Comparison of ENCODE assay signal across 1 cellular context in the genomic region with DNA sequence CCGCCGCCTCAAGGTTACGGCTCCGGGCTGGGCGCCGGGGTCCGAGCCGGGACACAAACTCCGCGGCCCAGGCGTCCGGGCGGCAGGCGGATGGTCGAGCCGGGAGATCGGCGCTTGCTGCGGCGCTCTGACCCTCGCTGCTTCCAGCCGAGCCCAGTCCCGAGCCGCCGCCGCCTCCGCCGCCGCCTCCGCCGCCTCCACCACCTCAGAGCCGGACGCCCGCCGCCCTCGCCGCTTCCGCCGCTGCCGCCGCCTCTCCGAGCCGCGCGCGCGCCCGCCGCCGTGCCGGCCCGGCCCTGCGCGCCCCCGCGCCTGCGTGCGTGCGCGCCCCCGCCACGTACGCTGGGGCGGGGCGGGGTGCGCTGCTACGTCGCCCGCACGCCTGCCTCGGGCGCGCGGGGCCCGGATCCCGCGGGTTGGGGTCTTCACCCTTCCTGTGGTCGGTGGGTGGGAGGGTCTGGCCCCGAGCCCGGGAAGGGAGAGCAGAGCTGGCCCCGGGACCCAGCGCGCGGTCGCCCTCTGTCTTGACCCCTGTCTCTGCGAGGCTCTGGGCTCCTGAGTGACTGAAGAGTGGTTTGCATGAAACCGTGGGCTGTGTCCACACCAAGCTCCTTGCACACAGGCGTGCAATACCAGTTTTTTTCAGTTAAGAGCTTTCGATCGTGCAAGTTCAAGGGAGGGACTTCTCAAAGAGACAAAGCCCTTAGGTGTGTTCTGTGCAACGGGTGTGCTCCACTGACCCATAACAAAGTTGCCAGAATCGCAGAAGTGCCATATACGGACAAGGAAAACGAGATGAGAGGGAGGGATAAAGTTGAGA.
TF ChIP-seq lines count a peak whose summit lies in the region.

A gene (minus strand): TSS at position 256 of the 820 bp plus-strand sequence. CDS start 328 bp downstream, outside the sequence.

TF ChIP-seq in GM12878, 131 proteins besides CTCF, POLR2A, EP300 and RAD21 (continued from another document):
- TF ChIP-seq, protein P1, sequence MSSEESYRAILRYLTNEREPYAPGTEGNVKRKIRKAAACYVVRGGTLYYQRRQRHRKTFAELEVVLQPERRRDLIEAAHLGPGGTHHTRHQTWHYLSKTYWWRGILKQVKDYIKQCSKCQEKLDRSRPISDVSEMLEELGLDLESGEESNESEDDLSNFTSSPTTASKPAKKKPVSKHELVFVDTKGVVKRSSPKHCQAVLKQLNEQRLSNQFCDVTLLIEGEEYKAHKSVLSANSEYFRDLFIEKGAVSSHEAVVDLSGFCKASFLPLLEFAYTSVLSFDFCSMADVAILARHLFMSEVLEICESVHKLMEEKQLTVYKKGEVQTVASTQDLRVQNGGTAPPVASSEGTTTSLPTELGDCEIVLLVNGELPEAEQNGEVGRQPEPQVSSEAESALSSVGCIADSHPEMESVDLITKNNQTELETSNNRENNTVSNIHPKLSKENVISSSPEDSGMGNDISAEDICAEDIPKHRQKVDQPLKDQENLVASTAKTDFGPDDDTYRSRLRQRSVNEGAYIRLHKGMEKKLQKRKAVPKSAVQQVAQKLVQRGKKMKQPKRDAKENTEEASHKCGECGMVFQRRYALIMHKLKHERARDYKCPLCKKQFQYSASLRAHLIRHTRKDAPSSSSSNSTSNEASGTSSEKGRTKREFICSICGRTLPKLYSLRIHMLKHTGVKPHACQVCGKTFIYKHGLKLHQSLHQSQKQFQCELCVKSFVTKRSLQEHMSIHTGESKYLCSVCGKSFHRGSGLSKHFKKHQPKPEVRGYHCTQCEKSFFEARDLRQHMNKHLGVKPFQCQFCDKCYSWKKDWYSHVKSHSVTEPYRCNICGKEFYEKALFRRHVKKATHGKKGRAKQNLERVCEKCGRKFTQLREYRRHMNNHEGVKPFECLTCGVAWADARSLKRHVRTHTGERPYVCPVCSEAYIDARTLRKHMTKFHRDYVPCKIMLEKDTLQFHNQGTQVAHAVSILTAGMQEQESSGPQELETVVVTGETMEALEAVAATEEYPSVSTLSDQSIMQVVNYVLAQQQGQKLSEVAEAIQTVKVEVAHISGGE (CRISPR knock-in tag; IDR thresholded peaks at IDR 0.05) = no peak
- TF ChIP-seq GATAD2B (conservative IDR thresholded peaks at IDR 0.05; ENCODE audit: low read depth) (peak; percentile 60; the same call in 1 of the 2 replicates), TCF3 (IDR thresholded peaks at IDR 0.05; ENCODE audit: borderline replicate concordance, insufficient read depth, low read depth, low read length) (no peak), RAD51 (IDR thresholded peaks at IDR 0.05) (no peak), ZNF622 (IDR thresholded peaks at IDR 0.05) (no peak), TAF1 (IDR thresholded peaks at IDR 0.05; ENCODE audit: borderline replicate concordance, low read depth, low read length) (peak; percentile 49; the same call in 1 of the 2 replicates), IKZF1 (conservative IDR thresholded peaks at IDR 0.05) (peak; percentile 59), MYC (IDR thresholded peaks at IDR 0.05; ENCODE audit: insufficient read depth, insufficient read length, insufficient replicate concordance, low read length, severe bottlenecking) (no peak), ZNF384 (IDR thresholded peaks at IDR 0.05; ENCODE audit: borderline replicate concordance, low read depth, low read length) (no peak; the same call in 1 of the 2 replicates), BHLHE40 (IDR thresholded peaks at IDR 0.05; ENCODE audit: borderline replicate concordance in 1 of 2, low read depth in 2 of 2, low read length in 1 of 2) (peak in 1 of 2 experiments; percentile 80; a peak in 1 of 4 replicates), RUNX3 (IDR thresholded peaks at IDR 0.05; ENCODE audit: low read length) (peak; percentile 51), LARP7 (IDR thresholded peaks at IDR 0.05) (peak; percentile 81), PAX8 (IDR thresholded peaks at IDR 0.05) (no peak), POU2F2 (IDR thresholded peaks at IDR 0.05; ENCODE audit: borderline replicate concordance, low read depth, low read length) (0 out of 3 replicates have a peak, but pooled peaks have one; percentile 26), CHD2 (IDR thresholded peaks at IDR 0.05; ENCODE audit: borderline replicate concordance, low read depth, low read length) (no peak), HCFC1 (IDR thresholded peaks at IDR 0.05; ENCODE audit: low read length) (no peak), ASH2L (IDR thresholded peaks at IDR 0.05; ENCODE audit: borderline replicate concordance, low read depth) (no peak), GABPA (IDR thresholded peaks at IDR 0.05; ENCODE audit: low read depth) (no peak), RCOR1 (conservative IDR thresholded peaks at IDR 0.05; ENCODE audit: low read depth, low read length) (no peak), EZH2 (IDR thresholded peaks at IDR 0.05; ENCODE audit: borderline replicate concordance, control insufficient read depth, low read depth, low read length) (no peak), HDGF (IDR thresholded peaks at IDR 0.05) (no peak), BACH1 (IDR thresholded peaks at IDR 0.05; ENCODE audit: borderline replicate concordance) (peak; percentile 26; the same call in 1 of the 2 replicates), NR2F1 (conservative IDR thresholded peaks at IDR 0.05) (peak; percentile 77), POLR2AphosphoS5 (IDR thresholded peaks at IDR 0.05; ENCODE audit: low read length) (peak; percentile 51; the same call in 1 of the 2 replicates), SMARCA5 (IDR thresholded peaks at IDR 0.05) (no peak), EGR1 (IDR thresholded peaks at IDR 0.05; ENCODE audit: borderline replicate concordance in 1 of 2, low read depth in 2 of 2, low read length in 2 of 2) (peak; percentile 70 to 93), DPF2 (IDR thresholded peaks at IDR 0.05) (peak; percentile 83; the same call in 1 of the 2 replicates), POLR2AphosphoS2 (IDR thresholded peaks at IDR 0.05; ENCODE audit: low read depth, low read length) (peak; percentile 54; the same call in 1 of the 2 replicates), MXI1 (IDR thresholded peaks at IDR 0.05; ENCODE audit: low read depth, low read length) (no peak), SIN3A (IDR thresholded peaks at IDR 0.05; ENCODE audit: low read depth, low read length) (0 out of 2 replicates have a peak, but pooled peaks have one; percentile 15), MEF2A (IDR thresholded peaks at IDR 0.05; ENCODE audit: insufficient read depth, low read depth, low read length) (0 out of 2 replicates have a peak, but pooled peaks have one; percentile 5)
- TF ChIP-seq, protein P2, sequence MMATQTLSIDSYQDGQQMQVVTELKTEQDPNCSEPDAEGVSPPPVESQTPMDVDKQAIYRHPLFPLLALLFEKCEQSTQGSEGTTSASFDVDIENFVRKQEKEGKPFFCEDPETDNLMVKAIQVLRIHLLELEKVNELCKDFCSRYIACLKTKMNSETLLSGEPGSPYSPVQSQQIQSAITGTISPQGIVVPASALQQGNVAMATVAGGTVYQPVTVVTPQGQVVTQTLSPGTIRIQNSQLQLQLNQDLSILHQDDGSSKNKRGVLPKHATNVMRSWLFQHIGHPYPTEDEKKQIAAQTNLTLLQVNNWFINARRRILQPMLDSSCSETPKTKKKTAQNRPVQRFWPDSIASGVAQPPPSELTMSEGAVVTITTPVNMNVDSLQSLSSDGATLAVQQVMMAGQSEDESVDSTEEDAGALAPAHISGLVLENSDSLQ (IDR thresholded peaks at IDR 0.05) = peak; percentile 58; the same call in 1 of the 2 replicates
- TF ChIP-seq, protein P3, sequence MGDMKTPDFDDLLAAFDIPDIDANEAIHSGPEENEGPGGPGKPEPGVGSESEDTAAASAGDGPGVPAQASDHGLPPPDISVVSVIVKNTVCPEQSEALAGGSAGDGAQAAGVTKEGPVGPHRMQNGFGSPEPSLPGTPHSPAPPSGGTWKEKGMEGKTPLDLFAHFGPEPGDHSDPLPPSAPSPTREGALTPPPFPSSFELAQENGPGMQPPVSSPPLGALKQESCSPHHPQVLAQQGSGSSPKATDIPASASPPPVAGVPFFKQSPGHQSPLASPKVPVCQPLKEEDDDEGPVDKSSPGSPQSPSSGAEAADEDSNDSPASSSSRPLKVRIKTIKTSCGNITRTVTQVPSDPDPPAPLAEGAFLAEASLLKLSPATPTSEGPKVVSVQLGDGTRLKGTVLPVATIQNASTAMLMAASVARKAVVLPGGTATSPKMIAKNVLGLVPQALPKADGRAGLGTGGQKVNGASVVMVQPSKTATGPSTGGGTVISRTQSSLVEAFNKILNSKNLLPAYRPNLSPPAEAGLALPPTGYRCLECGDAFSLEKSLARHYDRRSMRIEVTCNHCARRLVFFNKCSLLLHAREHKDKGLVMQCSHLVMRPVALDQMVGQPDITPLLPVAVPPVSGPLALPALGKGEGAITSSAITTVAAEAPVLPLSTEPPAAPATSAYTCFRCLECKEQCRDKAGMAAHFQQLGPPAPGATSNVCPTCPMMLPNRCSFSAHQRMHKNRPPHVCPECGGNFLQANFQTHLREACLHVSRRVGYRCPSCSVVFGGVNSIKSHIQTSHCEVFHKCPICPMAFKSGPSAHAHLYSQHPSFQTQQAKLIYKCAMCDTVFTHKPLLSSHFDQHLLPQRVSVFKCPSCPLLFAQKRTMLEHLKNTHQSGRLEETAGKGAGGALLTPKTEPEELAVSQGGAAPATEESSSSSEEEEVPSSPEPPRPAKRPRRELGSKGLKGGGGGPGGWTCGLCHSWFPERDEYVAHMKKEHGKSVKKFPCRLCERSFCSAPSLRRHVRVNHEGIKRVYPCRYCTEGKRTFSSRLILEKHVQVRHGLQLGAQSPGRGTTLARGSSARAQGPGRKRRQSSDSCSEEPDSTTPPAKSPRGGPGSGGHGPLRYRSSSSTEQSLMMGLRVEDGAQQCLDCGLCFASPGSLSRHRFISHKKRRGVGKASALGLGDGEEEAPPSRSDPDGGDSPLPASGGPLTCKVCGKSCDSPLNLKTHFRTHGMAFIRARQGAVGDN (IDR thresholded peaks at IDR 0.05) = peak; percentile 37; the same call in 1 of the 2 replicates
- TF ChIP-seq, protein P4, sequence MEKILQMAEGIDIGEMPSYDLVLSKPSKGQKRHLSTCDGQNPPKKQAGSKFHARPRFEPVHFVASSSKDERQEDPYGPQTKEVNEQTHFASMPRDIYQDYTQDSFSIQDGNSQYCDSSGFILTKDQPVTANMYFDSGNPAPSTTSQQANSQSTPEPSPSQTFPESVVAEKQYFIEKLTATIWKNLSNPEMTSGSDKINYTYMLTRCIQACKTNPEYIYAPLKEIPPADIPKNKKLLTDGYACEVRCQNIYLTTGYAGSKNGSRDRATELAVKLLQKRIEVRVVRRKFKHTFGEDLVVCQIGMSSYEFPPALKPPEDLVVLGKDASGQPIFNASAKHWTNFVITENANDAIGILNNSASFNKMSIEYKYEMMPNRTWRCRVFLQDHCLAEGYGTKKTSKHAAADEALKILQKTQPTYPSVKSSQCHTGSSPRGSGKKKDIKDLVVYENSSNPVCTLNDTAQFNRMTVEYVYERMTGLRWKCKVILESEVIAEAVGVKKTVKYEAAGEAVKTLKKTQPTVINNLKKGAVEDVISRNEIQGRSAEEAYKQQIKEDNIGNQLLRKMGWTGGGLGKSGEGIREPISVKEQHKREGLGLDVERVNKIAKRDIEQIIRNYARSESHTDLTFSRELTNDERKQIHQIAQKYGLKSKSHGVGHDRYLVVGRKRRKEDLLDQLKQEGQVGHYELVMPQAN (conservative IDR thresholded peaks at IDR 0.05) = peak; percentile 6
- TF ChIP-seq, protein P5, sequence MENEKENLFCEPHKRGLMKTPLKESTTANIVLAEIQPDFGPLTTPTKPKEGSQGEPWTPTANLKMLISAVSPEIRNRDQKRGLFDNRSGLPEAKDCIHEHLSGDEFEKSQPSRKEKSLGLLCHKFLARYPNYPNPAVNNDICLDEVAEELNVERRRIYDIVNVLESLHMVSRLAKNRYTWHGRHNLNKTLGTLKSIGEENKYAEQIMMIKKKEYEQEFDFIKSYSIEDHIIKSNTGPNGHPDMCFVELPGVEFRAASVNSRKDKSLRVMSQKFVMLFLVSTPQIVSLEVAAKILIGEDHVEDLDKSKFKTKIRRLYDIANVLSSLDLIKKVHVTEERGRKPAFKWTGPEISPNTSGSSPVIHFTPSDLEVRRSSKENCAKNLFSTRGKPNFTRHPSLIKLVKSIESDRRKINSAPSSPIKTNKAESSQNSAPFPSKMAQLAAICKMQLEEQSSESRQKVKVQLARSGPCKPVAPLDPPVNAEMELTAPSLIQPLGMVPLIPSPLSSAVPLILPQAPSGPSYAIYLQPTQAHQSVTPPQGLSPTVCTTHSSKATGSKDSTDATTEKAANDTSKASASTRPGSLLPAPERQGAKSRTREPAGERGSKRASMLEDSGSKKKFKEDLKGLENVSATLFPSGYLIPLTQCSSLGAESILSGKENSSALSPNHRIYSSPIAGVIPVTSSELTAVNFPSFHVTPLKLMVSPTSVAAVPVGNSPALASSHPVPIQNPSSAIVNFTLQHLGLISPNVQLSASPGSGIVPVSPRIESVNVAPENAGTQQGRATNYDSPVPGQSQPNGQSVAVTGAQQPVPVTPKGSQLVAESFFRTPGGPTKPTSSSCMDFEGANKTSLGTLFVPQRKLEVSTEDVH (IDR thresholded peaks at IDR 0.05; ENCODE audit: low read depth, partially characterized antibody) = no peak
- TF ChIP-seq, protein P6, sequence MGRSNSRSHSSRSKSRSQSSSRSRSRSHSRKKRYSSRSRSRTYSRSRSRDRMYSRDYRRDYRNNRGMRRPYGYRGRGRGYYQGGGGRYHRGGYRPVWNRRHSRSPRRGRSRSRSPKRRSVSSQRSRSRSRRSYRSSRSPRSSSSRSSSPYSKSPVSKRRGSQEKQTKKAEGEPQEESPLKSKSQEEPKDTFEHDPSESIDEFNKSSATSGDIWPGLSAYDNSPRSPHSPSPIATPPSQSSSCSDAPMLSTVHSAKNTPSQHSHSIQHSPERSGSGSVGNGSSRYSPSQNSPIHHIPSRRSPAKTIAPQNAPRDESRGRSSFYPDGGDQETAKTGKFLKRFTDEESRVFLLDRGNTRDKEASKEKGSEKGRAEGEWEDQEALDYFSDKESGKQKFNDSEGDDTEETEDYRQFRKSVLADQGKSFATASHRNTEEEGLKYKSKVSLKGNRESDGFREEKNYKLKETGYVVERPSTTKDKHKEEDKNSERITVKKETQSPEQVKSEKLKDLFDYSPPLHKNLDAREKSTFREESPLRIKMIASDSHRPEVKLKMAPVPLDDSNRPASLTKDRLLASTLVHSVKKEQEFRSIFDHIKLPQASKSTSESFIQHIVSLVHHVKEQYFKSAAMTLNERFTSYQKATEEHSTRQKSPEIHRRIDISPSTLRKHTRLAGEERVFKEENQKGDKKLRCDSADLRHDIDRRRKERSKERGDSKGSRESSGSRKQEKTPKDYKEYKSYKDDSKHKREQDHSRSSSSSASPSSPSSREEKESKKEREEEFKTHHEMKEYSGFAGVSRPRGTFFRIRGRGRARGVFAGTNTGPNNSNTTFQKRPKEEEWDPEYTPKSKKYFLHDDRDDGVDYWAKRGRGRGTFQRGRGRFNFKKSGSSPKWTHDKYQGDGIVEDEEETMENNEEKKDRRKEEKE (IDR thresholded peaks at IDR 0.05) = 0 out of 2 replicates have a peak, but pooled peaks have one; percentile 25
- TF ChIP-seq, protein P7, sequence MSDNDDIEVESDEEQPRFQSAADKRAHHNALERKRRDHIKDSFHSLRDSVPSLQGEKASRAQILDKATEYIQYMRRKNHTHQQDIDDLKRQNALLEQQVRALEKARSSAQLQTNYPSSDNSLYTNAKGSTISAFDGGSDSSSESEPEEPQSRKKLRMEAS (IDR thresholded peaks at IDR 0.05; ENCODE audit: low read depth, low read length) = 0 out of 2 replicates have a peak, but pooled peaks have one; percentile 62
